In genomic region chr10:1684991-1685390, GRCh38 we compare ENCODE assay signal across 25 cellular contexts. TPM values are rescaled to one million over a fixed set of nuclear protein-coding genes. Genes with fewer than 3 reads are reported as not detected.
"Had no signal": no experiment of that assay in that cellular context is flagged by ENCODE, and none has a peak within 500 bp of the region (broad histone marks: within the 10 kb centered on the region; RNA-seq: fewer than 3 reads in every experiment).

No MANE protein-coding gene starts in this region.

- H3K9me3 ChIP-seq: colonic mucosa, esophagus squamous epithelium, gastrocnemius medialis, left lung, lower lobe of right lung, mucosa of descending colon had no signal

- H3K4me1 Mint-ChIP-seq: endodermal cell had no signal

- H3K4me1 ChIP-seq: colonic mucosa, esophagus squamous epithelium, gastrocnemius medialis, left lung, lower lobe of right lung had no signal

- H3K36me3 ChIP-seq: colonic mucosa, esophagus squamous epithelium, gastrocnemius medialis, left lung, lower lobe of right lung had no signal

- H3K4me3 ChIP-seq: colonic mucosa, esophagus squamous epithelium, gastrocnemius medialis, left lung, lower lobe of right lung, mucosa of descending colon had no signal

- ATAC-seq: effector memory CD8-positive, alpha-beta T cell; esophagus mucosa; gastrocnemius medialis; left cardiac atrium; left lung; left ventricle myocardium superior; lower lobe of right lung; mucosa of descending colon had no signal

- DNase-seq: cerebellar nuclear complex; colonic mucosa; cortex of kidney; effector CD8-positive, alpha-beta T cell; effector memory CD8-positive, alpha-beta T cell; endodermal cell; erythroblast; esophagus squamous epithelium; foreskin fibroblast; foreskin melanocyte; gastrocnemius medialis; glutamatergic neuron; hippocampal formation; left cardiac atrium; left lung; left ventricle myocardium superior; lower lobe of right lung; mesenchymal stem cell; midbrain; mucosa of descending colon had no signal

- H3K27ac Mint-ChIP-seq: dendritic cell treated with granulocyte-macrophage colony-stimulating factor and Interleukin-4, amounts not matched to agents 40 ng/mL and 50 ng/mL, for 4 days; effector memory CD8-positive, alpha-beta T cell; endodermal cell had no signal

- H3K27ac ChIP-seq: colonic mucosa, epithelial cell of prostate, esophagus squamous epithelium, gastrocnemius medialis, left lung, lower lobe of right lung had no signal

- H3K4me3 Mint-ChIP-seq: dendritic cell treated with granulocyte-macrophage colony-stimulating factor and Interleukin-4, amounts not matched to agents 40 ng/mL and 50 ng/mL, for 4 days; effector memory CD8-positive, alpha-beta T cell; endodermal cell had no signal

- H3K27me3 ChIP-seq: colonic mucosa, esophagus squamous epithelium, gastrocnemius medialis had no signal

- H3K9me3 Mint-ChIP-seq: dendritic cell treated with granulocyte-macrophage colony-stimulating factor and Interleukin-4, amounts not matched to agents 40 ng/mL and 50 ng/mL, for 4 days; effector memory CD8-positive, alpha-beta T cell had no signal

RNA-seq across cellular contexts. Expression of gene ADARB2, which starts 52.3 kb away (rescaled TPM):
- total RNA-seq: dermis microvascular lymphatic vessel endothelial cell had no signal
- polyA plus RNA-seq: keratinocyte had no signal
